ENCODE assay signal across 9 cellular contexts in the genomic region with DNA sequence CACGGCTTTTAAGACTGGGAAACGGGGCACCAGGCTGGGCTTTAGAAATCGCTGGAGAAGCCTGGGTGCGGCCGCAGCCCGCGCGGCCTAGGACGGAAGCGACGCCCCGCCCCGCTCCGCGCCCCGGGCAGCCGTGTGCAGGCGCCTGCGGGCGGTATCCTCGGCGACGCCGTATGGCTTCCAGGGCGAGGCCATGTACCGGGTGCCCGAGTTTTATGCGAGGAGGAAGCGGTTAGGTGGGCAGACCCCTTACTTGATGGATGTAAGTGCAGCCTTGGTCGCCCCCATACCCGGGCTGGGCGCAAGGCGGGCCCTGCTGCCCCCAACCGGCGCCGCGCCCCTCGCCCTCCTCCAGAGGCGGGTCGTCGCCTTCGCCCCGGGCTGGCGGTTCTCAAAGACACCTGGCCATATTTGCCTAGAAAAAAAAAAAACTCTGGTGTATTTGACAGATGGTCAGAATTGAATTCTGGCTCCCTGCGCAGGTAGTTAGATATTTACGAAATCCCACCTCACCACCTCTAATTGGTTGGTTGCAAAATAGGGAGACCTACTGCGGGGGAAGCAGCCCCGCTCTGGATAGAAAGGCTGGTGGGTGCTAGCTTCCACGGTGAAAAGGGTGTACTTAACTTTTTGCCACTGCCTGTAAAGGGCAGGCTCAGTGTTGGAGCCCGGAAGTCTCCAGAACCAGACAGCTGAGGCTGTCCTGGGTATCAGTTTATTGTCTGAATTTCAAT. TPM values are rescaled to one million over a fixed set of nuclear protein-coding genes. Genes with fewer than 3 reads are reported as not detected.
DNase-seq lines count a peak whose midpoint lies in the region; ATAC-seq and TF ChIP-seq lines count a peak whose summit lies in the region.
"Had no signal": no experiment of that assay in that cellular context is flagged by ENCODE, and none has a peak within 500 bp of the region (broad histone marks: within the 10 kb centered on the region; RNA-seq: fewer than 3 reads in every experiment).

A gene with protein sequence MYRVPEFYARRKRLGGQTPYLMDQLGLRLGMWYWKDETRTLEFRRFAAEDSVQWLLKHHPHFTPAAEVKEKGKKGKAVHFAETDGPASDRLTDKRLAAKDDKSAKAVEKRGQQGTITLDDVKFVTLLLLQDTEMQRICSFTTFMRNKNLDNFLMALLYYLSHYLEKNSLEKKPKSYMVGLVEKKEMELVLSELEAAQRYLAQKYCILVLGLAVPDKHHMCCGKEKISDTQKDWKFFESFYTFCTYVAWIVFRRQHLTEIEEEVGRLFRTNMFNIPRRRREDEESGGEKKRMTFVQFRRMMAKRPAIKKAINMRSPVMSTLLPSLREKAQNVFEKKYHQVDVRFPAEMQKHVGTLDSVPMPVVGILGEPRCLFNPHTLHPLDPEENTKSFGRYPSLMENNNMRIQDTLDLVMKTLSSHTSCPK (plus strand): TSS at position 157 of the 734 bp plus-strand sequence. CDS start 37 bp downstream, at position 194.

- H3K9me2 ChIP-seq in SU-DHL-6 (replicated peaks; ENCODE audit: insufficient read depth, low read length), result no peaks in the 10 kb centered on the region

- no peak within 1 kb of the TSS for H3K27ac ChIP-seq in SU-DHL-6 (ENCODE audit: low read depth, low read length)

- DNase-seq in CD1c-positive myeloid dendritic cell (ENCODE audit: extremely low spot score) (peak; percentile 37), cerebellum (ENCODE audit: low spot score) (peak; percentile 15), medulla oblongata (ENCODE audit: extremely low spot score) (peak; percentile 31)
- peak in 5 of 6 experiments; percentile 9 to 25 (median 12) for DNase-seq in stimulated activated naive CD4-positive, alpha-beta T cell (lab: John Stamatoyannopoulos, UW)

- no peak within 1 kb of the TSS for H3K9ac ChIP-seq in SU-DHL-6 (ENCODE audit: low read length)

- no peak for TF ChIP-seq CTCF in SU-DHL-6 (IDR thresholded peaks at IDR 0.05; ENCODE audit: insufficient read depth, low read length, poor library complexity, severe bottlenecking)

- H3K4me2 ChIP-seq in SU-DHL-6 (ENCODE audit: low read depth, low read length, poor library complexity, severe bottlenecking), result peak within 1 kb of the TSS; percentile 24

- H2AFZ ChIP-seq in SU-DHL-6 (ENCODE audit: low read depth, low read length, severe bottlenecking), result peak within 1 kb of the TSS; percentile 9

- ATAC-seq in HG03354 (IDR thresholded peaks at IDR 0.05; ENCODE audit: poor library complexity, severe bottlenecking, unreplicated experiment) (peak; percentile 43), HG02970 (IDR thresholded peaks at IDR 0.05; ENCODE audit: low FRiP score, unreplicated experiment) (no peak), HG03460 (IDR thresholded peaks at IDR 0.05; ENCODE audit: unreplicated experiment) (no peak)
- ATAC-seq: HCT116 had no signal

- H3K27me3 ChIP-seq in SU-DHL-6 (ENCODE audit: low read length), result no peaks in the 10 kb centered on the region

- H3K4me3 ChIP-seq in SU-DHL-6 (ENCODE audit: insufficient read depth, low read length, poor library complexity, severe bottlenecking), result no peak within 1 kb of the TSS

- no peaks in the 10 kb centered on the region for H4K20me1 ChIP-seq in SU-DHL-6 (ENCODE audit: low read depth, low read length)

- no peaks in the 10 kb centered on the region for H3K36me3 ChIP-seq in SU-DHL-6 (ENCODE audit: low read length)

- H3K79me2 ChIP-seq in SU-DHL-6 (ENCODE audit: insufficient read depth, low read length), result no peaks in the 10 kb centered on the region

- H3F3A ChIP-seq in SU-DHL-6 (ENCODE audit: insufficient read depth), result no peaks in the 10 kb centered on the region

- no peaks in the 10 kb centered on the region for H3K9me3 ChIP-seq in SU-DHL-6 (ENCODE audit: insufficient read depth, low read length)

RNA-seq across cellular contexts. Expression of the gene that starts here (rescaled TPM):
- total RNA-seq in cerebellum, result 0.54 TPM

Comparison
In these comparisons a context has a peak if more than half of its experiments do, and no peak if none do; other contexts are left out.
1. Peak in DNase-seq in cerebellum; RNA of the gene not detected or under 1 TPM.